In genomic region chr4:30396772-30397475, GRCh38 we compare ENCODE assay signal across 23 cellular contexts.
A peak's percentile ranks its signal among the peaks of the same experiment; 100 is the strongest.
DNase-seq lines count a peak whose midpoint lies in the region; ATAC-seq and TF ChIP-seq lines count a peak whose summit lies in the region.
"Had no signal": no experiment of that assay in that cellular context is flagged by ENCODE, and none has a peak within 500 bp of the region (broad histone marks: within the 10 kb centered on the region; RNA-seq: fewer than 3 reads in every experiment).

No MANE protein-coding gene starts in this region.

- WGBS in aorta, 2 donors, result 58% methylated on average over 2 of the region's 2 CpGs
- WGBS in right cardiac atrium, result 54% methylated on average over 2 of the region's 2 CpGs

- TF ChIP-seq POLR2A in vagina (IDR thresholded peaks at IDR 0.05), result no peak

- ATAC-seq in aorta (ENCODE audit: low FRiP score) (no peak), right cardiac atrium (no peak)
- ATAC-seq: activated CD8-positive, alpha-beta memory T cell treated with anti-CD3 and anti-CD28 coated beads, Interleukin-2, amount 10 ng/mL, durations not matched to agents 7 days and 5 days had no signal

- H3K4me1 ChIP-seq in skeletal muscle satellite cell (ENCODE audit: control insufficient read depth, insufficient read depth, low read length) (peaks cover 11% of the 10 kb centered on the region), aorta (ENCODE audit: control insufficient read depth in 1 of 2, insufficient read depth in 2 of 2, low read length in 2 of 2) (no peaks in the 10 kb centered on the region), vagina (no peaks in the 10 kb centered on the region), right cardiac atrium (ENCODE audit: control insufficient read depth, insufficient read depth, low read length) (no peaks in the 10 kb centered on the region)
- H3K4me1 ChIP-seq: spleen, suprapubic skin had no signal

- DNase-seq in HT-29 (ENCODE audit: low spot score) (peak; percentile 8), RWPE1 (ENCODE audit: low spot score) (peak; percentile 1), epithelial cell of prostate (ENCODE audit: low read depth, low spot score) (peak; percentile 6), NCI-H1694 treated with DMSO at 0.1 percent for 48 hours (lab: John Stamatoyannopoulos, UW) (no peak), aorta (no peak), vagina (ENCODE audit: extremely low spot score in 2 of 2) (no peak), right cardiac atrium (no peak)
- DNase-seq: activated CD8-positive, alpha-beta memory T cell treated with anti-CD3 and anti-CD28 coated beads, Interleukin-2, amount 10 ng/mL, durations not matched to agents 7 days and 5 days; activated gamma-delta T cell; amygdala; cortex of kidney; GF-D8; H7; head of caudate nucleus; immature natural killer cell; naive B cell; NCI-H2029 treated with DMSO at 0.1 percent for 48 hours; NCI-H510A; SHP77; spleen had no signal

- peak overlapping the region; percentile 6 for H3K4me2 ChIP-seq in skeletal muscle satellite cell (ENCODE audit: low read length)

- POLR2A ChIA-PET in RWPE1 (lab: Yijun Ruan, JAX; ENCODE audit: low non-redundant PET), result no interaction called here

- CTCF ChIA-PET in RWPE1 (lab: Yijun Ruan, JAX), result no interaction called here

- H3K36me3 ChIP-seq in skeletal muscle satellite cell (ENCODE audit: insufficient read depth, low read length), result no peaks in the 10 kb centered on the region
- H3K36me3 ChIP-seq in aorta (ENCODE audit: control insufficient read depth in 1 of 2, insufficient read depth in 2 of 2, low read length in 1 of 2), result no peaks in the 10 kb centered on the region
- H3K36me3 ChIP-seq in vagina, result no peaks in the 10 kb centered on the region
- H3K36me3 ChIP-seq: spleen, suprapubic skin had no signal

- TF ChIP-seq CTCF in RWPE1 (conservative IDR thresholded peaks at IDR 0.05; ENCODE audit: low read depth) (no peak), vagina (IDR thresholded peaks at IDR 0.05) (no peak)

- H3K4me3 ChIP-seq in skeletal muscle satellite cell (ENCODE audit: low read length) (no peak overlapping the region), aorta (ENCODE audit: low read length in 2 of 2) (no peak overlapping the region), vagina (no peak overlapping the region), right cardiac atrium (ENCODE audit: low read length) (no peak overlapping the region)
- H3K4me3 ChIP-seq: lung, spleen, suprapubic skin had no signal

- H3K9ac ChIP-seq in skeletal muscle satellite cell (ENCODE audit: low read depth, low read length), result no peak overlapping the region

- H3K9me3 ChIP-seq in skeletal muscle satellite cell (replicated peaks; ENCODE audit: low read length) (peaks cover 4% of the 10 kb centered on the region), aorta (ENCODE audit: control insufficient read depth, low read length) (peaks cover 2% of the 10 kb centered on the region), vagina (no peaks in the 10 kb centered on the region), right cardiac atrium (ENCODE audit: control insufficient read depth, low read length) (no peaks in the 10 kb centered on the region)

- H3K27ac ChIP-seq in RWPE1, result no peak overlapping the region
- no peak overlapping the region for H3K27ac ChIP-seq in epithelial cell of prostate
- H3K27ac ChIP-seq in aorta (ENCODE audit: low read depth in 1 of 2, low read length in 2 of 2), result no peak overlapping the region
- no peak overlapping the region for H3K27ac ChIP-seq in vagina
- H3K27ac ChIP-seq in right cardiac atrium (ENCODE audit: low read length), result no peak overlapping the region
- H3K27ac ChIP-seq: spleen, suprapubic skin had no signal

- intact Hi-C loops in aorta (cut with DNase I), result no loop called here
- intact Hi-C loops in vagina (cut with DNase I), result no loop called here
- intact Hi-C loops in right cardiac atrium (cut with DNase I), result no loop called here

- H3K27me3 ChIP-seq in skeletal muscle satellite cell (ENCODE audit: control insufficient read depth, insufficient read depth, low read length) (no peaks in the 10 kb centered on the region), aorta (ENCODE audit: control insufficient read depth in 1 of 2, insufficient read depth in 2 of 2, low read length in 1 of 2) (no peaks in the 10 kb centered on the region), vagina (no peaks in the 10 kb centered on the region), right cardiac atrium (ENCODE audit: control insufficient read depth, insufficient read depth) (no peaks in the 10 kb centered on the region)
- H3K27me3 ChIP-seq: spleen, suprapubic skin had no signal

Comparison
In these comparisons a context has a peak if more than half of its experiments do, and no peak if none do; other contexts are left out.
1. DNase-seq: peak in HT-29 (single experiment), RWPE1 (single experiment) and epithelial cell of prostate (single experiment); none in NCI-H1694 treated with DMSO at 0.1 percent for 48 hours (single experiment), aorta (0 of 2), vagina (0 of 2) and right cardiac atrium (0 of 3).